ENCODE assay signal across 8 cellular contexts in the genomic region with DNA sequence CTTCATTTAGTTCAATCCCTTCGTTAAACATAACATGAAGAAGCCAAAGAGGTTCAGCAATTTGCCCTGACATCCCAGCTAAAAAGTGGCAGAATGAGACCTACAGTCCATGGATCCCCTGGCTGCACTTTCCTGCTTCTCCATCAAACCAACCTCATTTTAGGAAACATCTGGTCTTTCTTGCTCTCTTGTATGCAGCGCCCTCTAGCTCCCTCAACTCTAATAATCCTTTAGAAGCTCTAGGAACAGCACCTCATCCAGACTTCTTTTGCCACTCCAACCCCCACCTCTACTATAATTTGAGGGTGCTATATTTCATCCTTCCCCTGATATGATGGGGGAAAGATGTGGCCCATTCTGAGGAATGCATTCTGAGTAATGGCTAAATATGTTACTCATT. TPM values are rescaled to one million over a fixed set of nuclear protein-coding genes. Genes with fewer than 3 reads are reported as not detected.
DNase-seq lines count a peak whose midpoint lies in the region; ATAC-seq and TF ChIP-seq lines count a peak whose summit lies in the region.

No MANE protein-coding gene starts in this region.

- H3K36me3 ChIP-seq in RWPE2 (ENCODE audit: low read depth), result peaks cover 22% of the 10 kb centered on the region; the same call in 1 of the 2 replicates

- no peak overlapping the region for H3K27ac Mint-ChIP-seq in activated T-helper 1 cell treated with anti-CD3 and anti-CD28 coated beads, Interleukin-12 subunit alpha, Interleukin-12 subunit beta, Interleukin-2, Interleukin-4 antibody, amounts not matched to agents 30 ng/mL and 10 ng/mL and 1 ng/mL, durations not matched to agents 14 hours and 24 hours and 36 hours

- peak; percentile 55 for TF ChIP-seq CTCF in RWPE2 (IDR thresholded peaks at IDR 0.05; ENCODE audit: poor library complexity, severe bottlenecking)

- H3K4me3 Mint-ChIP-seq in activated T-cell treated with anti-CD3 and anti-CD28 coated beads, Interleukin-2, amount 50 U/mL, for 4 hours, result no peak overlapping the region
- no peak overlapping the region for H3K4me3 Mint-ChIP-seq in activated T-helper 1 cell treated with anti-CD3 and anti-CD28 coated beads, Interleukin-12 subunit alpha, Interleukin-12 subunit beta, Interleukin-2, Interleukin-4 antibody, amounts not matched to agents 30 ng/mL and 10 ng/mL and 1 ng/mL, durations not matched to agents 14 hours and 24 hours and 36 hours

- no peaks in the 10 kb centered on the region for H3K9me3 Mint-ChIP-seq in activated T-cell treated with anti-CD3 and anti-CD28 coated beads, Interleukin-2, amount 50 U/mL, for 4 hours
- H3K9me3 Mint-ChIP-seq in activated T-helper 1 cell treated with anti-CD3 and anti-CD28 coated beads, Interleukin-12 subunit alpha, Interleukin-12 subunit beta, Interleukin-2, Interleukin-4 antibody, amounts not matched to agents 30 ng/mL and 10 ng/mL and 1 ng/mL, durations not matched to agents 14 hours and 24 hours and 36 hours, result no peaks in the 10 kb centered on the region

- H3K9me3 ChIP-seq in RWPE2 (ENCODE audit: severe bottlenecking), result no peaks in the 10 kb centered on the region

- peaks cover 10% of the 10 kb centered on the region for H3K4me1 Mint-ChIP-seq in activated T-cell treated with anti-CD3 and anti-CD28 coated beads, Interleukin-2, amount 50 U/mL, for 4 hours (ENCODE audit: low read depth)
- H3K4me1 Mint-ChIP-seq in activated T-helper 1 cell treated with anti-CD3 and anti-CD28 coated beads, Interleukin-12 subunit alpha, Interleukin-12 subunit beta, Interleukin-2, Interleukin-4 antibody, amounts not matched to agents 30 ng/mL and 10 ng/mL and 1 ng/mL, durations not matched to agents 14 hours and 24 hours and 36 hours (ENCODE audit: low read depth), result peaks cover 10% of the 10 kb centered on the region

- no peaks in the 10 kb centered on the region for H3K27me3 ChIP-seq in RWPE2 (ENCODE audit: insufficient read depth, poor library complexity, severe bottlenecking)

- H3K27me3 Mint-ChIP-seq in activated T-cell treated with anti-CD3 and anti-CD28 coated beads, Interleukin-2, amount 50 U/mL, for 4 hours (ENCODE audit: low read depth), result no peaks in the 10 kb centered on the region
- no peaks in the 10 kb centered on the region for H3K27me3 Mint-ChIP-seq in activated T-helper 1 cell treated with anti-CD3 and anti-CD28 coated beads, Interleukin-12 subunit alpha, Interleukin-12 subunit beta, Interleukin-2, Interleukin-4 antibody, amounts not matched to agents 30 ng/mL and 10 ng/mL and 1 ng/mL, durations not matched to agents 14 hours and 24 hours and 36 hours (ENCODE audit: insufficient read depth)

- H3K4me1 ChIP-seq in RWPE2 (ENCODE audit: insufficient read depth, poor library complexity, severe bottlenecking), result peaks cover 41% of the 10 kb centered on the region

- H3K27ac ChIP-seq in RWPE2 (ENCODE audit: poor library complexity, severe bottlenecking), result peak overlapping the region; percentile 95

- DNase-seq in activated T-cell treated with anti-CD3 and anti-CD28 coated beads, Interleukin-2, amount 50 U/mL, for 4 hours, result no peak
- DNase-seq in activated T-cell treated with anti-CD3 and anti-CD28 coated beads for 4 hours, result no peak
- DNase-seq in RWPE2 (ENCODE audit: low spot score), result no peak
- peak; percentile 73 for DNase-seq in fibroblast of peridontal ligament (ENCODE audit: extremely low read depth)
- peak; percentile 69 for DNase-seq in pons (ENCODE audit: low spot score)
- no peak for DNase-seq in activated T-helper 1 cell treated with anti-CD3 and anti-CD28 coated beads, Interleukin-12 subunit alpha, Interleukin-12 subunit beta, Interleukin-2, Interleukin-4 antibody, amounts not matched to agents 30 ng/mL and 10 ng/mL and 1 ng/mL, durations not matched to agents 14 hours and 24 hours and 36 hours (ENCODE audit: low spot score)

- peaks cover 11% of the 10 kb centered on the region for H3K36me3 Mint-ChIP-seq in activated T-cell treated with anti-CD3 and anti-CD28 coated beads, Interleukin-2, amount 50 U/mL, for 4 hours (ENCODE audit: insufficient read depth)
- H3K36me3 Mint-ChIP-seq in activated T-helper 1 cell treated with anti-CD3 and anti-CD28 coated beads, Interleukin-12 subunit alpha, Interleukin-12 subunit beta, Interleukin-2, Interleukin-4 antibody, amounts not matched to agents 30 ng/mL and 10 ng/mL and 1 ng/mL, durations not matched to agents 14 hours and 24 hours and 36 hours (ENCODE audit: low read depth), result peaks cover 14% of the 10 kb centered on the region

- intact Hi-C loops in activated T-helper 1 cell treated with anti-CD3 and anti-CD28 coated beads, Interleukin-12 subunit alpha, Interleukin-12 subunit beta, Interleukin-2, Interleukin-4 antibody, amounts not matched to agents 30 ng/mL and 10 ng/mL and 1 ng/mL, durations not matched to agents 14 hours and 24 hours and 36 hours (cut with micrococcal nuclease), result loop anchor here (1.0 kb wide), 1 partner anchor 62 kb away; no protein-coding TSS in a partner anchor

- ATAC-seq in activated T-cell treated with anti-CD3 and anti-CD28 coated beads, Interleukin-2, amount 50 U/mL, for 4 hours, result peak; percentile 52 to 61
- ATAC-seq in HG02885 (IDR thresholded peaks at IDR 0.05; ENCODE audit: poor library complexity, unreplicated experiment) (peak; percentile 54), RWPE2 (ENCODE audit: low read depth) (0 out of 3 replicates have a peak, but pooled peaks have one; percentile 13), GM19324 (IDR thresholded peaks at IDR 0.05; ENCODE audit: low FRiP score, unreplicated experiment) (no peak)

- H3K4me3 ChIP-seq in RWPE2 (ENCODE audit: severe bottlenecking), result no peak overlapping the region

RNA-seq across cellular contexts. Expression of gene CNTF, which starts 7.4 kb away (rescaled TPM):
- 1 to 10 TPM; 3.5 to 4.3 (median 3.6) TPM for total RNA-seq in activated T-cell treated with anti-CD3 and anti-CD28 coated beads, Interleukin-2, amount 50 U/mL, for 4 hours
- 4.1 and 4.3 TPM in 2 replicates for total RNA-seq in activated T-helper 1 cell treated with anti-CD3 and anti-CD28 coated beads, Interleukin-12 subunit alpha, Interleukin-12 subunit beta, Interleukin-2, Interleukin-4 antibody, amounts not matched to agents 30 ng/mL and 10 ng/mL and 1 ng/mL, durations not matched to agents 14 hours and 24 hours and 36 hours

RNA-seq across cellular contexts. Expression of gene ZFP91, which starts 51.0 kb away (rescaled TPM):
- total RNA-seq in activated T-cell treated with anti-CD3 and anti-CD28 coated beads, Interleukin-2, amount 50 U/mL, for 4 hours, result 10 to 100 TPM; 54.8 to 60.4 (median 54.9) TPM
- total RNA-seq in activated T-helper 1 cell treated with anti-CD3 and anti-CD28 coated beads, Interleukin-12 subunit alpha, Interleukin-12 subunit beta, Interleukin-2, Interleukin-4 antibody, amounts not matched to agents 30 ng/mL and 10 ng/mL and 1 ng/mL, durations not matched to agents 14 hours and 24 hours and 36 hours, result 59.2 and 60.2 TPM in 2 replicates

RNA-seq across cellular contexts. Expression of gene LPXN, which starts 54.2 kb away (rescaled TPM):
- total RNA-seq in activated T-cell treated with anti-CD3 and anti-CD28 coated beads, Interleukin-2, amount 50 U/mL, for 4 hours, result 100 to 1,000 TPM; 102 to 116 (median 115) TPM
- total RNA-seq in activated T-helper 1 cell treated with anti-CD3 and anti-CD28 coated beads, Interleukin-12 subunit alpha, Interleukin-12 subunit beta, Interleukin-2, Interleukin-4 antibody, amounts not matched to agents 30 ng/mL and 10 ng/mL and 1 ng/mL, durations not matched to agents 14 hours and 24 hours and 36 hours, result 70.4 and 73.6 TPM in 2 replicates

Comparison
In these comparisons a context has a peak if more than half of its experiments do, and no peak if none do; other contexts are left out.
1. DNase-seq: peak in fibroblast of peridontal ligament (single experiment) and pons (single experiment); none in activated T-cell treated with anti-CD3 and anti-CD28 coated beads, Interleukin-2, amount 50 U/mL, for 4 hours (single experiment), activated T-cell treated with anti-CD3 and anti-CD28 coated beads for 4 hours (single experiment), RWPE2 (single experiment) and activated T-helper 1 cell treated with anti-CD3 and anti-CD28 coated beads, Interleukin-12 subunit alpha, Interleukin-12 subunit beta, Interleukin-2, Interleukin-4 antibody, amounts not matched to agents 30 ng/mL and 10 ng/mL and 1 ng/mL, durations not matched to agents 14 hours and 24 hours and 36 hours (single experiment).